24 cellular contexts compared by ENCODE assay signal in genomic region chrX:132367314-132367713, GRCh38.
"Had no signal": no experiment of that assay in that cellular context is flagged by ENCODE, and none has a peak within 500 bp of the region (broad histone marks: within the 10 kb centered on the region; RNA-seq: fewer than 3 reads in every experiment).

No MANE protein-coding gene starts in this region.

- H3K36me3 ChIP-seq: colonic mucosa, gastrocnemius medialis, neutrophil, pancreas, suprapubic skin, transverse colon, upper lobe of right lung, uterus had no signal

- ATAC-seq: esophagus mucosa; gastrocnemius medialis; mucosa of descending colon; natural killer cell treated with Interleukin-12 subunit alpha and Interleukin-12 subunit beta and Interleukin-15 and Interleukin-18, amount 100 ng/mL, for 72 hours; pancreas; stimulated activated naive CD8-positive, alpha-beta T cell treated with anti-CD3 and anti-CD28 coated beads, Interleukin-15, amount 100 ng/mL, for 72 hours; upper lobe of right lung had no signal

- H3K4me3 ChIP-seq: colonic mucosa, gastrocnemius medialis, mucosa of descending colon, pancreas, smooth muscle cell, suprapubic skin, transverse colon, upper lobe of right lung, uterus had no signal

- H3K9me3 ChIP-seq: colonic mucosa, gastrocnemius medialis, mucosa of descending colon, neutrophil, pancreas, suprapubic skin, transverse colon, upper lobe of right lung, uterus had no signal

- DNase-seq: colonic mucosa; effector CD8-positive, alpha-beta T cell; endodermal cell; foreskin fibroblast; gastrocnemius medialis; head of caudate nucleus; mucosa of descending colon; naive B cell; pancreas; stimulated activated CD4-positive, alpha-beta T cell treated with anti-CD3 and anti-CD28 coated beads, Interleukin-12 subunit alpha, Interleukin-12 subunit beta, amount 100 ng/mL, for 4 hours; stimulated activated CD4-positive, alpha-beta T cell treated with anti-CD3 and anti-CD28 coated beads, Interleukin-1b, Interleukin-23, amount 100 ng/mL, for 48 hours; stimulated activated CD4-positive, alpha-beta T cell treated with anti-CD3 and anti-CD28 coated beads, Interleukin-4, amount 100 ng/mL, for 1 hour; stimulated activated CD8-positive, alpha-beta memory T cell treated with anti-CD3 and anti-CD28 coated beads, Interleukin-4, amount 100 ng/mL, for 48 hours; stimulated activated naive CD4-positive, alpha-beta T cell; stimulated activated naive CD8-positive, alpha-beta T cell treated with anti-CD3 and anti-CD28 coated beads, Interleukin-15, amount 100 ng/mL, for 72 hours; transverse colon; upper lobe of right lung; uterus had no signal

- H3K27me3 ChIP-seq: colonic mucosa, gastrocnemius medialis, neutrophil, pancreas, suprapubic skin, transverse colon, upper lobe of right lung had no signal

- H3K4me1 ChIP-seq: colonic mucosa, gastrocnemius medialis, pancreas, suprapubic skin, upper lobe of right lung, uterus had no signal

- H3K4me2 ChIP-seq: smooth muscle cell had no signal

- H3K27ac ChIP-seq: colonic mucosa, epithelial cell of prostate, gastrocnemius medialis, neutrophil, pancreas, suprapubic skin, transverse colon, upper lobe of right lung, uterus had no signal
